21 cellular contexts compared by ENCODE assay signal in the genomic region with DNA sequence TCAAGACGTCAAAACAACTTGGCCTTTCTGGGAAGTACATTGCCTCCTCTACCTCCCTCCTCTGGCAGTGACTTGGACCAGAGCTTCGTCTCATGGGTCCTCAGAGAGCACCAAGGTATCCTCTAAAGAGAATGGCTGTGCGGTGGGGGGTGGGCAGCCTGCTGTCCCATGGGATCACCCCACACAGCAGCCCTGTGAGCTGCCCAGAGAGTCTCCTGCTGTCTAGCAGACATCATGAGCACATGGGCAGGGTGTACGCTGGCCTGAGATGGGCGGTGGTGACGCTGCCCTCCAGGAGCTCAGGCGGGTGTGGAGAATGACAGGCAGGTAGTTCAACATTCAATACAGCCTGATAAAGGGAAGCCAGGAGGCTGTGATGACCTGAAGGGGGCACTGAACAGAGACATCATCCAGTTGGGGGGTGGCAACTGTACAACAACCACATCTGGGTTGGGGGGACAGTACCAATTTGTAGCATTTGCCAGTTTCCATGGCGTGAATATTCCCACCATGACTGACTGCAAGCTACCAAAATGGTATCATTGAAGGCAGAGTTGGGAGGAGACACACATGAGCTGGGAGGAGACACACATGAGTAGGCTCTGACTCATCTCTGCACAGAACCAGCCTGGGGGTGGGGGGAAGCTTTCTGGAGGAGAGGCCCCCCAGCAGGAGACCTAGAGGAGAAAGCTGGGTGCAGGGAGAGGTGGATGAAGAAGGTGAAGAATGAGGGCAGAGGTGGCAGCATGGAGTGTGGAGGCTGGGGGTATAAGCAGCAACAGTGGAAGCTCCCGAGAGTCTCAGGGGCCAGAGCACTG. TPM values are rescaled to one million over a fixed set of nuclear protein-coding genes. Genes with fewer than 3 reads are reported as not detected.
"Had no signal": no experiment of that assay in that cellular context is flagged by ENCODE, and none has a peak within 500 bp of the region (broad histone marks: within the 10 kb centered on the region; RNA-seq: fewer than 3 reads in every experiment).

No MANE protein-coding gene starts in this region.

- H3K9ac ChIP-seq: neural progenitor cell had no signal

- H3K36me3 ChIP-seq: esophagus squamous epithelium, neural progenitor cell, ovary had no signal

- H2AFZ ChIP-seq: neural progenitor cell had no signal

- H3K27me3 ChIP-seq: ovary had no signal

- H3K36me3 Mint-ChIP-seq: mesothelial cell of epicardium, neural progenitor cell, type B pancreatic cell had no signal

- H3K4me2 ChIP-seq: neural progenitor cell had no signal

- FAIRE-seq: colon, endothelial cell of umbilical vein had no signal

- H3K4me3 Mint-ChIP-seq: activated CD4-positive, alpha-beta memory T cell treated with anti-CD3 and anti-CD28 coated beads, Interleukin-2, amount 10 ng/mL, durations not matched to agents 7 days and 5 days; activated naive CD8-positive, alpha-beta T cell; mesothelial cell of epicardium; neural progenitor cell; type B pancreatic cell had no signal

- H3K27ac Mint-ChIP-seq: activated CD4-positive, alpha-beta memory T cell treated with anti-CD3 and anti-CD28 coated beads, Interleukin-2, amount 10 ng/mL, durations not matched to agents 7 days and 5 days; activated naive CD8-positive, alpha-beta T cell; mesothelial cell of epicardium; neural progenitor cell; type B pancreatic cell had no signal

- H3K9me3 ChIP-seq: ovary had no signal

- H3K4me1 ChIP-seq: esophagus squamous epithelium, neural progenitor cell had no signal

- H3K4me1 Mint-ChIP-seq: activated CD4-positive, alpha-beta memory T cell treated with anti-CD3 and anti-CD28 coated beads, Interleukin-2, amount 10 ng/mL, durations not matched to agents 7 days and 5 days; mesothelial cell of epicardium; neural progenitor cell had no signal

- H3K4me3 ChIP-seq: esophagus squamous epithelium, neural progenitor cell, ovary had no signal

- DNase-seq: activated CD4-positive, alpha-beta memory T cell treated with anti-CD3 and anti-CD28 coated beads, Interleukin-2, amount 10 ng/mL, durations not matched to agents 7 days and 5 days; activated gamma-delta T cell treated with Interleukin-2 at 50 U/mL for 16 hours; activated T-cell treated with anti-CD3 and anti-CD28 coated beads, Interleukin-2, amount 50 U/mL, for 48 hours; amniotic stem cell; esophagus squamous epithelium; ovary; stimulated activated CD4-positive, alpha-beta T cell treated with anti-CD3 and anti-CD28 coated beads, Interleukin-4, amount 100 ng/mL, for 1 hour; stimulated activated naive CD4-positive, alpha-beta T cell treated with Interleukin-2 at 50 U/mL for 16 hours; T-helper 1 cell; T1000 had no signal

- H3K27ac ChIP-seq: esophagus squamous epithelium, neural progenitor cell, ovary had no signal

RNA-seq across cellular contexts. Expression of a gene that starts 35.9 kb away (rescaled TPM):
- total RNA-seq: endothelial cell of umbilical vein, fibroblast of villous mesenchyme, glomerular endothelial cell, lower leg skin, renal cortical epithelial cell, skeletal muscle tissue had no signal
